1 cellular context compared by ENCODE assay signal in the genomic region with DNA sequence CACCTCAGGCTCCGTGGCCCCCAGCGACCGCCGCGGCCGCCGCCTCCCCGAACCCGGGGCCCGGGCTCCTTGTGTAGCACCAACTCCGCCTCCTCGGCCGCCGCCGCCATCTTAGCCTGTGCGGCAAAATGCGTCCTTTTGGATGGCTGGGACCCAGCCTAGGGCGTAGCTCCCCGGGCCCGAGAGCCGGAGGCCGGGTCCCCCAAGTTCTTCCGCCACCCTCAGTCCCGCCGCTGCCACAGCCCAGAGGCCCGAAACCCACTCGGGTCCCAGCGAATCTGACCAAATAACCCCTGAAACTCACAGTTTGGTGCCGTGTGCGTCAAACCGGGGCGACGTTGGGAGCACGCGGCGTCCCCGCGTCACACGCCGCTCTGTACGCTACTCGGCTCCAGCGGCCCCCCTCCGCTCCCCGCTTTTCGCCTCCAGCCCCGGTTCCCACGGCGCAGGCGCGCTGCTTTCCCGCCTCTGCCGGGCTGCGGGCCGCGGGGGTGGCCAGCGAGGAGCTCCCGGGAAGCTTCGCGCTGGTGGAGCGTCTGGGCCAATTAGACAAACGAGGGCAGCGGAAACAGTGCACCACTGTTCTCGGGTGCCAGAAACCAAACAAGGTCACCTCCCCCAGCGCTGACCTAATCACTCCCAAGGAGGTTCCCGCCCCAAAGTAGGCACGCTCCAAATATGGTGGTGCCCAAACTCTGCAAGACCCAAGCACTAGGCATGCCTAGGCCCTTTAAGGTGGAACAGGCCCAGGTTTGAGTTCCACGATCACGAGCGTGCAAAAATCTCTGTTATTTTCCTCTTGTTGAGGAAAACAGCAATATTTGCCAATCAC.
TF ChIP-seq lines count a peak whose summit lies in the region.

A gene (minus strand): TSS at position 350 of the 832 bp plus-strand sequence. CDS start 39,682 bp downstream, outside the sequence.

TF ChIP-seq in HepG2, 621 proteins besides CTCF, POLR2A, EP300 and RAD21 (continued from another document and continues in another):
- TF ChIP-seq, protein P1, sequence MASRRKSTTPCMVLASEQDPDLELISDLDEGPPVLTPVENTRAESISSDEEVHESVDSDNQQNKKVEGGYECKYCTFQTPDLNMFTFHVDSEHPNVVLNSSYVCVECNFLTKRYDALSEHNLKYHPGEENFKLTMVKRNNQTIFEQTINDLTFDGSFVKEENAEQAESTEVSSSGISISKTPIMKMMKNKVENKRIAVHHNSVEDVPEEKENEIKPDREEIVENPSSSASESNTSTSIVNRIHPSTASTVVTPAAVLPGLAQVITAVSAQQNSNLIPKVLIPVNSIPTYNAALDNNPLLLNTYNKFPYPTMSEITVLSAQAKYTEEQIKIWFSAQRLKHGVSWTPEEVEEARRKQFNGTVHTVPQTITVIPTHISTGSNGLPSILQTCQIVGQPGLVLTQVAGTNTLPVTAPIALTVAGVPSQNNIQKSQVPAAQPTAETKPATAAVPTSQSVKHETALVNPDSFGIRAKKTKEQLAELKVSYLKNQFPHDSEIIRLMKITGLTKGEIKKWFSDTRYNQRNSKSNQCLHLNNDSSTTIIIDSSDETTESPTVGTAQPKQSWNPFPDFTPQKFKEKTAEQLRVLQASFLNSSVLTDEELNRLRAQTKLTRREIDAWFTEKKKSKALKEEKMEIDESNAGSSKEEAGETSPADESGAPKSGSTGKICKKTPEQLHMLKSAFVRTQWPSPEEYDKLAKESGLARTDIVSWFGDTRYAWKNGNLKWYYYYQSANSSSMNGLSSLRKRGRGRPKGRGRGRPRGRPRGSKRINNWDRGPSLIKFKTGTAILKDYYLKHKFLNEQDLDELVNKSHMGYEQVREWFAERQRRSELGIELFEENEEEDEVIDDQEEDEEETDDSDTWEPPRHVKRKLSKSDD (CRISPR knock-in tag; IDR thresholded peaks at IDR 0.05; ENCODE audit: low read depth), result peak; percentile 52; the same call in 1 of the 2 replicates
- TF ChIP-seq, protein P2, sequence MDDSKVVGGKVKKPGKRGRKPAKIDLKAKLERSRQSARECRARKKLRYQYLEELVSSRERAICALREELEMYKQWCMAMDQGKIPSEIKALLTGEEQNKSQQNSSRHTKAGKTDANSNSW (CRISPR knock-in tag; IDR thresholded peaks at IDR 0.05; ENCODE audit: borderline replicate concordance), result no peak
- TF ChIP-seq ELF3 (CRISPR knock-in tag; IDR thresholded peaks at IDR 0.05) (peak; percentile 69), ZNF772 (CRISPR knock-in tag; IDR thresholded peaks at IDR 0.05) (no peak), ZNF510 (CRISPR knock-in tag; IDR thresholded peaks at IDR 0.05; ENCODE audit: low read depth) (peak; percentile 96), AGO1 (IDR thresholded peaks at IDR 0.05; ENCODE audit: low read depth, low read length, poor library complexity, severe bottlenecking) (peak; percentile 45), CHD4 (IDR thresholded peaks at IDR 0.05; ENCODE audit: borderline replicate concordance, low read length) (no peak), KAT8 (CRISPR knock-in tag; IDR thresholded peaks at IDR 0.05) (peak; percentile 70; the same call in 1 of the 2 replicates), ZNF329 (CRISPR knock-in tag; IDR thresholded peaks at IDR 0.05; ENCODE audit: low read depth) (no peak; the same call in 1 of the 2 replicates), ZNF776 (CRISPR knock-in tag; IDR thresholded peaks at IDR 0.05) (no peak; the same call in 1 of the 2 replicates), PHB2 (IDR thresholded peaks at IDR 0.05; ENCODE audit: partially characterized antibody) (no peak), ZNF713 (CRISPR knock-in tag; IDR thresholded peaks at IDR 0.05) (0 out of 2 replicates have a peak, but pooled peaks have one; percentile 80), ZNF230 (CRISPR knock-in tag; IDR thresholded peaks at IDR 0.05) (peak; percentile 90), ZNF839 (CRISPR knock-in tag; IDR thresholded peaks at IDR 0.05; ENCODE audit: borderline replicate concordance) (no peak), ATF7-NPFF (CRISPR knock-in tag; IDR thresholded peaks at IDR 0.05; ENCODE audit: low read depth) (peak; percentile 98), HNF4G (IDR thresholded peaks at IDR 0.05; ENCODE audit: borderline replicate concordance, low read depth, low read length) (no peak), HNF4G (CRISPR knock-in tag; IDR thresholded peaks at IDR 0.05; ENCODE audit: borderline replicate concordance, low read depth) (no peak; the same call in 1 of the 2 replicates), HOXA7 (CRISPR knock-in tag; IDR thresholded peaks at IDR 0.05) (no peak), ZNF10 (CRISPR knock-in tag; IDR thresholded peaks at IDR 0.05; ENCODE audit: borderline replicate concordance, low read depth) (no peak), ZSCAN22 (CRISPR knock-in tag; IDR thresholded peaks at IDR 0.05) (no peak), ZMYM2 (CRISPR knock-in tag; IDR thresholded peaks at IDR 0.05) (0 out of 2 replicates have a peak, but pooled peaks have one; percentile 45), KDM5A (IDR thresholded peaks at IDR 0.05; ENCODE audit: borderline replicate concordance, low read length) (no peak; the same call in 1 of the 2 replicates), ZNF879 (CRISPR knock-in tag; IDR thresholded peaks at IDR 0.05) (peak; percentile 73), ZNF781 (CRISPR knock-in tag; IDR thresholded peaks at IDR 0.05; ENCODE audit: borderline replicate concordance, not compliant biosample characterization) (peak; percentile 92), TCF7 (IDR thresholded peaks at IDR 0.05; ENCODE audit: low read depth) (no peak), NAIF1 (CRISPR knock-in tag; IDR thresholded peaks at IDR 0.05; ENCODE audit: borderline replicate concordance) (no peak), TARDBP (CRISPR knock-in tag; IDR thresholded peaks at IDR 0.05) (peak; percentile 77), MIER2 (CRISPR knock-in tag; IDR thresholded peaks at IDR 0.05) (no peak), KLF15 (CRISPR knock-in tag; IDR thresholded peaks at IDR 0.05; ENCODE audit: borderline replicate concordance) (peak; percentile 90), MXI1 (IDR thresholded peaks at IDR 0.05; ENCODE audit: borderline replicate concordance, low read depth, low read length) (no peak; the same call in 2 of the 3 replicates), MAFK (conservative IDR thresholded peaks at IDR 0.05 in 1 of 2, IDR thresholded peaks at IDR 0.05 in 1 of 2; ENCODE audit: low read length in 2 of 2) (no peak), BRCA1 (CRISPR knock-in tag; IDR thresholded peaks at IDR 0.05) (peak; percentile 53; the same call in 1 of the 2 replicates), ZFP36L2 (CRISPR knock-in tag; IDR thresholded peaks at IDR 0.05) (no peak)
- TF ChIP-seq, protein P3, sequence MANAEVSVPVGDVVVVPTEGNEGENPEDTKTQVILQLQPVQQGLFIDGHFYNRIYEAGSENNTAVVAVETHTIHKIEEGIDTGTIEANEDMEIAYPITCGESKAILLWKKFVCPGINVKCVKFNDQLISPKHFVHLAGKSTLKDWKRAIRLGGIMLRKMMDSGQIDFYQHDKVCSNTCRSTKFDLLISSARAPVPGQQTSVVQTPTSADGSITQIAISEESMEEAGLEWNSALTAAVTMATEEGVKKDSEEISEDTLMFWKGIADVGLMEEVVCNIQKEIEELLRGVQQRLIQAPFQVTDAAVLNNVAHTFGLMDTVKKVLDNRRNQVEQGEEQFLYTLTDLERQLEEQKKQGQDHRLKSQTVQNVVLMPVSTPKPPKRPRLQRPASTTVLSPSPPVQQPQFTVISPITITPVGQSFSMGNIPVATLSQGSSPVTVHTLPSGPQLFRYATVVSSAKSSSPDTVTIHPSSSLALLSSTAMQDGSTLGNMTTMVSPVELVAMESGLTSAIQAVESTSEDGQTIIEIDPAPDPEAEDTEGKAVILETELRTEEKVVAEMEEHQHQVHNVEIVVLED (CRISPR knock-in tag; IDR thresholded peaks at IDR 0.05; ENCODE audit: borderline replicate concordance), result peak; percentile 96
- TF ChIP-seq, protein P4, sequence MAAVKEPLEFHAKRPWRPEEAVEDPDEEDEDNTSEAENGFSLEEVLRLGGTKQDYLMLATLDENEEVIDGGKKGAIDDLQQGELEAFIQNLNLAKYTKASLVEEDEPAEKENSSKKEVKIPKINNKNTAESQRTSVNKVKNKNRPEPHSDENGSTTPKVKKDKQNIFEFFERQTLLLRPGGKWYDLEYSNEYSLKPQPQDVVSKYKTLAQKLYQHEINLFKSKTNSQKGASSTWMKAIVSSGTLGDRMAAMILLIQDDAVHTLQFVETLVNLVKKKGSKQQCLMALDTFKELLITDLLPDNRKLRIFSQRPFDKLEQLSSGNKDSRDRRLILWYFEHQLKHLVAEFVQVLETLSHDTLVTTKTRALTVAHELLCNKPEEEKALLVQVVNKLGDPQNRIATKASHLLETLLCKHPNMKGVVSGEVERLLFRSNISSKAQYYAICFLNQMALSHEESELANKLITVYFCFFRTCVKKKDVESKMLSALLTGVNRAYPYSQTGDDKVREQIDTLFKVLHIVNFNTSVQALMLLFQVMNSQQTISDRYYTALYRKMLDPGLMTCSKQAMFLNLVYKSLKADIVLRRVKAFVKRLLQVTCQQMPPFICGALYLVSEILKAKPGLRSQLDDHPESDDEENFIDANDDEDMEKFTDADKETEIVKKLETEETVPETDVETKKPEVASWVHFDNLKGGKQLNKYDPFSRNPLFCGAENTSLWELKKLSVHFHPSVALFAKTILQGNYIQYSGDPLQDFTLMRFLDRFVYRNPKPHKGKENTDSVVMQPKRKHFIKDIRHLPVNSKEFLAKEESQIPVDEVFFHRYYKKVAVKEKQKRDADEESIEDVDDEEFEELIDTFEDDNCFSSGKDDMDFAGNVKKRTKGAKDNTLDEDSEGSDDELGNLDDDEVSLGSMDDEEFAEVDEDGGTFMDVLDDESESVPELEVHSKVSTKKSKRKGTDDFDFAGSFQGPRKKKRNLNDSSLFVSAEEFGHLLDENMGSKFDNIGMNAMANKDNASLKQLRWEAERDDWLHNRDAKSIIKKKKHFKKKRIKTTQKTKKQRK (IDR thresholded peaks at IDR 0.05; ENCODE audit: low read length), result no peak
- TF ChIP-seq, protein P5, sequence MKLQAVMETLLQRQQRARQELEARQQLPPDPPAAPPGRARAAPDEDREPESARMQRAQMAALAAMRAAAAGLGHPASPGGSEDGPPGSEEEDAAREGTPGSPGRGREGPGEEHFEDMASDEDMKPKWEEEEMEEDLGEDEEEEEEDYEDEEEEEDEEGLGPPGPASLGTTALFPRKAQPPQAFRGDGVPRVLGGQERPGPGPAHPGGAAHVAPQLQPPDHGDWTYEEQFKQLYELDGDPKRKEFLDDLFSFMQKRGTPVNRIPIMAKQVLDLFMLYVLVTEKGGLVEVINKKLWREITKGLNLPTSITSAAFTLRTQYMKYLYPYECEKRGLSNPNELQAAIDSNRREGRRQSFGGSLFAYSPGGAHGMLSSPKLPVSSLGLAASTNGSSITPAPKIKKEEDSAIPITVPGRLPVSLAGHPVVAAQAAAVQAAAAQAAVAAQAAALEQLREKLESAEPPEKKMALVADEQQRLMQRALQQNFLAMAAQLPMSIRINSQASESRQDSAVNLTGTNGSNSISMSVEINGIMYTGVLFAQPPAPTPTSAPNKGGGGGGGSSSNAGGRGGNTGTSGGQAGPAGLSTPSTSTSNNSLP (IDR thresholded peaks at IDR 0.05; ENCODE audit: low read depth, low read length), result no peak
- TF ChIP-seq, protein P6, sequence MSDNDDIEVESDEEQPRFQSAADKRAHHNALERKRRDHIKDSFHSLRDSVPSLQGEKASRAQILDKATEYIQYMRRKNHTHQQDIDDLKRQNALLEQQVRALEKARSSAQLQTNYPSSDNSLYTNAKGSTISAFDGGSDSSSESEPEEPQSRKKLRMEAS (IDR thresholded peaks at IDR 0.05), result peak; percentile 97
- TF ChIP-seq, protein P7, sequence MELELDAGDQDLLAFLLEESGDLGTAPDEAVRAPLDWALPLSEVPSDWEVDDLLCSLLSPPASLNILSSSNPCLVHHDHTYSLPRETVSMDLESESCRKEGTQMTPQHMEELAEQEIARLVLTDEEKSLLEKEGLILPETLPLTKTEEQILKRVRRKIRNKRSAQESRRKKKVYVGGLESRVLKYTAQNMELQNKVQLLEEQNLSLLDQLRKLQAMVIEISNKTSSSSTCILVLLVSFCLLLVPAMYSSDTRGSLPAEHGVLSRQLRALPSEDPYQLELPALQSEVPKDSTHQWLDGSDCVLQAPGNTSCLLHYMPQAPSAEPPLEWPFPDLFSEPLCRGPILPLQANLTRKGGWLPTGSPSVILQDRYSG (CRISPR knock-in tag; IDR thresholded peaks at IDR 0.05), result no peak
- TF ChIP-seq, protein P8, sequence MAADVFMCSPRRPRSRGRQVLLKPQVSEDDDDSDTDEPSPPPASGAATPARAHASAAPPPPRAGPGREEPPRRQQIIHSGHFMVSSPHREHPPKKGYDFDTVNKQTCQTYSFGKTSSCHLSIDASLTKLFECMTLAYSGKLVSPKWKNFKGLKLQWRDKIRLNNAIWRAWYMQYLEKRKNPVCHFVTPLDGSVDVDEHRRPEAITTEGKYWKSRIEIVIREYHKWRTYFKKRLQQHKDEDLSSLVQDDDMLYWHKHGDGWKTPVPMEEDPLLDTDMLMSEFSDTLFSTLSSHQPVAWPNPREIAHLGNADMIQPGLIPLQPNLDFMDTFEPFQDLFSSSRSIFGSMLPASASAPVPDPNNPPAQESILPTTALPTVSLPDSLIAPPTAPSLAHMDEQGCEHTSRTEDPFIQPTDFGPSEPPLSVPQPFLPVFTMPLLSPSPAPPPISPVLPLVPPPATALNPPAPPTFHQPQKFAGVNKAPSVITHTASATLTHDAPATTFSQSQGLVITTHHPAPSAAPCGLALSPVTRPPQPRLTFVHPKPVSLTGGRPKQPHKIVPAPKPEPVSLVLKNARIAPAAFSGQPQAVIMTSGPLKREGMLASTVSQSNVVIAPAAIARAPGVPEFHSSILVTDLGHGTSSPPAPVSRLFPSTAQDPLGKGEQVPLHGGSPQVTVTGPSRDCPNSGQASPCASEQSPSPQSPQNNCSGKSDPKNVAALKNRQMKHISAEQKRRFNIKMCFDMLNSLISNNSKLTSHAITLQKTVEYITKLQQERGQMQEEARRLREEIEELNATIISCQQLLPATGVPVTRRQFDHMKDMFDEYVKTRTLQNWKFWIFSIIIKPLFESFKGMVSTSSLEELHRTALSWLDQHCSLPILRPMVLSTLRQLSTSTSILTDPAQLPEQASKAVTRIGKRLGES (CRISPR knock-in tag; IDR thresholded peaks at IDR 0.05; ENCODE audit: borderline replicate concordance), result no peak
- TF ChIP-seq, protein P9, sequence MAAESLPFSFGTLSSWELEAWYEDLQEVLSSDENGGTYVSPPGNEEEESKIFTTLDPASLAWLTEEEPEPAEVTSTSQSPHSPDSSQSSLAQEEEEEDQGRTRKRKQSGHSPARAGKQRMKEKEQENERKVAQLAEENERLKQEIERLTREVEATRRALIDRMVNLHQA (CRISPR knock-in tag; IDR thresholded peaks at IDR 0.05), result no peak
- TF ChIP-seq, protein P10, sequence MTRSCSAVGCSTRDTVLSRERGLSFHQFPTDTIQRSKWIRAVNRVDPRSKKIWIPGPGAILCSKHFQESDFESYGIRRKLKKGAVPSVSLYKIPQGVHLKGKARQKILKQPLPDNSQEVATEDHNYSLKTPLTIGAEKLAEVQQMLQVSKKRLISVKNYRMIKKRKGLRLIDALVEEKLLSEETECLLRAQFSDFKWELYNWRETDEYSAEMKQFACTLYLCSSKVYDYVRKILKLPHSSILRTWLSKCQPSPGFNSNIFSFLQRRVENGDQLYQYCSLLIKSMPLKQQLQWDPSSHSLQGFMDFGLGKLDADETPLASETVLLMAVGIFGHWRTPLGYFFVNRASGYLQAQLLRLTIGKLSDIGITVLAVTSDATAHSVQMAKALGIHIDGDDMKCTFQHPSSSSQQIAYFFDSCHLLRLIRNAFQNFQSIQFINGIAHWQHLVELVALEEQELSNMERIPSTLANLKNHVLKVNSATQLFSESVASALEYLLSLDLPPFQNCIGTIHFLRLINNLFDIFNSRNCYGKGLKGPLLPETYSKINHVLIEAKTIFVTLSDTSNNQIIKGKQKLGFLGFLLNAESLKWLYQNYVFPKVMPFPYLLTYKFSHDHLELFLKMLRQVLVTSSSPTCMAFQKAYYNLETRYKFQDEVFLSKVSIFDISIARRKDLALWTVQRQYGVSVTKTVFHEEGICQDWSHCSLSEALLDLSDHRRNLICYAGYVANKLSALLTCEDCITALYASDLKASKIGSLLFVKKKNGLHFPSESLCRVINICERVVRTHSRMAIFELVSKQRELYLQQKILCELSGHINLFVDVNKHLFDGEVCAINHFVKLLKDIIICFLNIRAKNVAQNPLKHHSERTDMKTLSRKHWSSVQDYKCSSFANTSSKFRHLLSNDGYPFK (CRISPR knock-in tag; IDR thresholded peaks at IDR 0.05; ENCODE audit: borderline replicate concordance), result peak; percentile 99
